In the genomic region with DNA sequence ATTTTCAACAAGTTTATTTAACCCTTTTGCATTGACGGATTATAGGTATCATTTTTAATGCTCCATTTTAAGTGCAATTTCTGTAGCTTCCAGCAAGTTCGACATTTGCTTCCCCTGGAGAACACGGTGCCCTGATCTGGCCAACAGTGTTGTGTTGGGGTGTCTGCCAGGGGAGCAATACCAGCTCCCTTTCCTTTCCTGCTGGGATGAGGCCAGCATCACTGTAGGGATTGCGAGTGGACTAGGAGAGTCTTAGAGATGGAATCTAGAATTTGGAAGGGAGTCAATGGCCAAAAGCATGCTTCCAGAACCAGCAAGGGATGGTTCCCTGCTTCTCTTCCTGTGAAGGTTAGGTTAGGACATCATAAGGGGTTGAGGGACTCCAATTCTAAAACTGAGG, we compare ENCODE assay signal across 22 cellular contexts.
"Had no signal": no experiment of that assay in that cellular context is flagged by ENCODE, and none has a peak within 500 bp of the region (broad histone marks: within the 10 kb centered on the region; RNA-seq: fewer than 3 reads in every experiment).

No MANE protein-coding gene starts in this region.

- H3K27ac ChIP-seq: gastrocnemius medialis, lower lobe of right lung, pancreas, right lobe of liver, thoracic aorta, tibial nerve, upper lobe of left lung had no signal

- H3K4me3 ChIP-seq: gastrocnemius medialis, lower lobe of right lung, pancreas, right lobe of liver, thoracic aorta, tibial nerve, upper lobe of left lung had no signal

- H3K4me1 ChIP-seq: gastrocnemius medialis, lower lobe of right lung, pancreas, right lobe of liver, tibial nerve, upper lobe of left lung had no signal

- DNase-seq: cortex of kidney; effector memory CD8-positive, alpha-beta T cell; erythroblast; gastrocnemius medialis; head of caudate nucleus; left ventricle myocardium superior; lower lobe of right lung; natural killer cell; occipital lobe; pancreas; retina; right lobe of liver; small intestine; stimulated activated CD4-positive, alpha-beta T cell treated with anti-CD3 and anti-CD28 coated beads, Interleukin-15, amount 100 ng/mL, for 24 hours; stimulated activated CD4-positive, alpha-beta T cell treated with anti-CD3 and anti-CD28 coated beads, Interleukin-2, amount 100 ng/mL, for 48 hours; stimulated activated naive B cell treated with anti-CD40 and anti-IgM and Interleukin-4, amounts not matched to agents 10 μg/mL and 1 μg/mL and 100 μg/mL, for 72 hours; upper lobe of left lung had no signal

- FAIRE-seq: endometrium, keratinocyte, pancreas, small intestine, urothelium cell line had no signal

- H3K27me3 ChIP-seq: gastrocnemius medialis, pancreas, right lobe of liver, tibial nerve, upper lobe of left lung had no signal

- H3K9me3 ChIP-seq: gastrocnemius medialis, lower lobe of right lung, pancreas, right lobe of liver, thoracic aorta, tibial nerve, upper lobe of left lung had no signal

- ATAC-seq: effector memory CD8-positive, alpha-beta T cell; gastrocnemius medialis; left ventricle myocardium superior; lower lobe of right lung; natural killer cell; pancreas; right lobe of liver; stimulated activated naive B cell treated with anti-CD40 and anti-IgM and Interleukin-4, amounts not matched to agents 10 μg/mL and 1 μg/mL and 100 μg/mL, for 72 hours had no signal

- H3K36me3 ChIP-seq: gastrocnemius medialis, lower lobe of right lung, pancreas, right lobe of liver, thoracic aorta, tibial nerve, upper lobe of left lung had no signal
